In the genomic region with DNA sequence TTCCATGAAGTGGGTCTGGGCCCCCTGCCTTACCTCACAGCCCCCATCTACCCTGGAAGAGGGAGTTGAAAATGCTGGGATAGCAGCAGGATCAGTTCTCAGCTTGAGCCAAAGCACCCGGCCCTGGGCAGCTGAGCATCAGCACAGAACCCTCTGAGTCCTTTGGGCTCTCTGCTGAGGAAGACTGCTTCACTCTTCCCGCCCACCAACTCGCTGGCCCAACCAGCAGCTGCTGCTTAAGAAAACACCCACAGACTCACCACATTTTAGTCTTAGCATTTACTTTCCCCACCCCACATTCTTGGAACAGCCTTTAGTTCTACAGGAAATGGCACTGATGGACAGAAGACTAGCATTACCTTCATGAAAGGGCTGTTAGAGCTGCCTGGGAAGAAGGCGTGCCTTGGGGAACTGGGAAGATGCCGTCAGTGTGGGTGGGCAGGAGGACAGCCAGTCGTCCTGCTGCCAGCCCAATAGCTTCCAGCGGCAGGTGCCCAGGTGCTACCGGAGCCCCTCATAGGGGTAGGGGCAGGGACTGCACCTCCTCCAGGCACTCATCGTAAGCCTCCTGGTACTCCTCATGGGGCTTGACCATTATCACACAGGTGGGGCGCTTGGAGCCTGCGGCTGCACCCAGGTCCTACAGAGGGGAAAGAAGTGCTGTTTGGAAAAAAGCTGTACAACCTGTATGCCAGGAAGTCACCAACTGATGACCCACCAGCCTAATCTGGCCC, we compare ENCODE assay signal across 1 cellular context.
TF ChIP-seq lines count a peak whose summit lies in the region.

No MANE protein-coding gene starts in this region.

TF ChIP-seq in GM23338, 12 proteins besides CTCF, POLR2A, EP300 and RAD21:
- TF ChIP-seq CREB1 (CRISPR knock-in tag; IDR thresholded peaks at IDR 0.05; ENCODE audit: low read depth): no peak
- peak; percentile 56 for TF ChIP-seq POLR2AphosphoS5 (IDR thresholded peaks at IDR 0.05; ENCODE audit: low read depth)
